Comparison of ENCODE assay signal across 23 cellular contexts in genomic region chr7:26480166-26480565, GRCh38.
DNase-seq lines count a peak whose midpoint lies in the region; ATAC-seq and TF ChIP-seq lines count a peak whose summit lies in the region.
"Had no signal": no experiment of that assay in that cellular context is flagged by ENCODE, and none has a peak within 500 bp of the region (broad histone marks: within the 10 kb centered on the region; RNA-seq: fewer than 3 reads in every experiment).

No MANE protein-coding gene starts in this region.

- no peaks in the 10 kb centered on the region for H3K27me3 ChIP-seq in adrenal gland
- H3K27me3 ChIP-seq: BE2C; BLaER1 treated with 17β-estradiol and CSF1 and Interleukin-3, amounts not matched to agents 10 nM and 100 nM had no signal

- 78 to 86% (median 82%) methylated on average over 9 of the region's 9 CpGs for WGBS in adrenal gland, 4 donors

- H3K9me3 ChIP-seq in adrenal gland (replicated peaks in 1 of 3), result no peaks in the 10 kb centered on the region
- H3K9me3 ChIP-seq: BE2C had no signal

- no peaks in the 10 kb centered on the region for H3K4me1 ChIP-seq in adrenal gland (replicated peaks in 1 of 2)
- H3K4me1 ChIP-seq: A549; BE2C; BLaER1 treated with 17β-estradiol and CSF1 and Interleukin-3, amounts not matched to agents 10 nM and 100 nM had no signal

- ATAC-seq in GM18498 (IDR thresholded peaks at IDR 0.05; ENCODE audit: unreplicated experiment), result no peak
- ATAC-seq: A549, GM12878, HCT116 had no signal

- no peak overlapping the region for H3K4me3 ChIP-seq in Jurkat, Clone E6-1 (ENCODE audit: low read length)
- no peak overlapping the region for H3K4me3 ChIP-seq in adrenal gland
- H3K4me3 ChIP-seq: A549; BLaER1 treated with 17β-estradiol and CSF1 and Interleukin-3, amounts not matched to agents 10 nM and 100 nM; GM12878 had no signal

- no peak for TF ChIP-seq CTCF in adrenal gland (IDR thresholded peaks at IDR 0.05)

- H3K27ac ChIP-seq in caudate nucleus (ENCODE audit: low read depth, low read length) (peak overlapping the region; percentile 40), adrenal gland (no peak overlapping the region)
- H3K27ac ChIP-seq: A549; BLaER1 treated with 17β-estradiol and CSF1 and Interleukin-3, amounts not matched to agents 10 nM and 100 nM had no signal

- DNase-seq in Jurkat, Clone E6-1 (ENCODE audit: low read depth, low spot score), result peak; percentile 22
- peak in 30 of 61 donors; percentile 8 to 89 (median 32) for DNase-seq in caudate nucleus (lab: John Stamatoyannopoulos, UW)
- peak; percentile 17 for DNase-seq in iPS-NIHi11 (ENCODE audit: low spot score)
- DNase-seq in putamen (ENCODE audit: low spot score), result peak; percentile 77
- no peak for DNase-seq in NCI-H1105 treated with DMSO at 0.1 percent for 48 hours (lab: John Stamatoyannopoulos, UW)
- no peak for DNase-seq in stimulated activated CD4-positive, alpha-beta T cell treated with anti-CD3 and anti-CD28 coated beads, Interleukin-4, amount 100 ng/mL, for 1 hour
- no peak for DNase-seq in adrenal gland
- DNase-seq: 8988T; ACHN; AML-193; BE2C; CD4-positive, alpha-beta T cell; CD8-positive, alpha-beta memory T cell; DMS 273 treated with DMSO at 0.1 percent for 48 hours; DMS79; EL; GDM1; H7 had no signal

- intact Hi-C loops in adrenal gland (cut with DNase I), result no loop called here

- TF ChIP-seq POLR2A in adrenal gland (IDR thresholded peaks at IDR 0.05), result no peak

- no peaks in the 10 kb centered on the region for H3K36me3 ChIP-seq in adrenal gland (replicated peaks in 1 of 2)
- H3K36me3 ChIP-seq: BE2C; BLaER1 treated with 17β-estradiol and CSF1 and Interleukin-3, amounts not matched to agents 10 nM and 100 nM had no signal

Comparison
In these comparisons a context has a peak if more than half of its experiments do, and no peak if none do; other contexts are left out.
1. DNase-seq: peak in Jurkat, Clone E6-1 (single experiment), iPS-NIHi11 (single experiment) and putamen (single experiment); none in NCI-H1105 treated with DMSO at 0.1 percent for 48 hours (single experiment), stimulated activated CD4-positive, alpha-beta T cell treated with anti-CD3 and anti-CD28 coated beads, Interleukin-4, amount 100 ng/mL, for 1 hour (single experiment) and adrenal gland (0 of 7).